In genomic region chr5:165630211-165630866, GRCh38 we compare ENCODE assay signal across 8 cellular contexts.
A peak's percentile ranks its signal among the peaks of the same experiment; 100 is the strongest.
DNase-seq lines count a peak whose midpoint lies in the region; ATAC-seq and TF ChIP-seq lines count a peak whose summit lies in the region.

No MANE protein-coding gene starts in this region.

- H3K27ac ChIP-seq in spleen, result no peak overlapping the region

- ATAC-seq in GM18907 (IDR thresholded peaks at IDR 0.05; ENCODE audit: unreplicated experiment) (peak; percentile 85), HG03159 (IDR thresholded peaks at IDR 0.05; ENCODE audit: unreplicated experiment) (peak; percentile 84)

- no peaks in the 10 kb centered on the region for H3K27me3 ChIP-seq in spleen (replicated peaks in 1 of 7)

- no peaks in the 10 kb centered on the region for H3K4me1 ChIP-seq in spleen

- TF ChIP-seq CTCF in spleen (IDR thresholded peaks at IDR 0.05 in 8 of 11, conservative IDR thresholded peaks at IDR 0.05 in 3 of 11), result peak in 8 of 11 experiments; percentile 13 to 71 (median 56)

- 25 to 34% (median 28%) methylated on average over 9 of the region's 9 CpGs for WGBS in spleen, 5 donors

- no peak for TF ChIP-seq POLR2A in spleen (IDR thresholded peaks at IDR 0.05)

- no peak overlapping the region for H3K4me3 ChIP-seq in spleen

- H3K9me3 ChIP-seq in spleen, result no peaks in the 10 kb centered on the region

- intact Hi-C loops in spleen (cut with DNase I; ENCODE audit: low total_unique reads), result no loop called here

- no peaks in the 10 kb centered on the region for H3K36me3 ChIP-seq in spleen

- DNase-seq in COR-L47 (lab: John Stamatoyannopoulos, UW) (peak; percentile 32), NCI-H460 (ENCODE audit: extremely low read depth, low read depth) (peak; percentile 20), anterior cingulate cortex (lab: John Stamatoyannopoulos, UW) (peak in 47 of 58 donors; percentile 1 to 85 (median 27)), iPS DF 19.7 (ENCODE audit: low read depth, low spot score) (peak; percentile 59), spleen (no peak)
- no peak for DNase-seq in NK-92 treated with Interleukin-12 subunit alpha and Interleukin-12 subunit beta, amount 100 ng/mL, for 24 hours (lab: John Stamatoyannopoulos, UW)

Comparison
In these comparisons a context has a peak if more than half of its experiments do, and no peak if none do; other contexts are left out.
1. DNase-seq: peak in COR-L47 (single experiment), NCI-H460 (single experiment), anterior cingulate cortex (47 of 58) and iPS DF 19.7 (single experiment); none in spleen (single experiment) and NK-92 treated with Interleukin-12 subunit alpha and Interleukin-12 subunit beta, amount 100 ng/mL, for 24 hours (single experiment).